In genomic region chr11:94740083-94740974, GRCh38 we compare ENCODE assay signal across 8 cellular contexts. TPM values are rescaled to one million over a fixed set of nuclear protein-coding genes. Genes with fewer than 3 reads are reported as not detected.
DNase-seq lines count a peak whose midpoint lies in the region; ATAC-seq and TF ChIP-seq lines count a peak whose summit lies in the region.

No MANE protein-coding gene starts in this region.

- H3K36me3 ChIP-seq in CD8-positive, alpha-beta memory T cell (ENCODE audit: insufficient read depth, low read length), result no peaks in the 10 kb centered on the region

- H3K4me1 Mint-ChIP-seq in CD8-positive, alpha-beta memory T cell, result peaks cover 13 to 15% (median 15%) of the 10 kb centered on the region in 3 donors
- H3K4me1 Mint-ChIP-seq in HFFc6 (ENCODE audit: low read depth) (peaks cover 27% of the 10 kb centered on the region), T-helper 17 cell (peaks cover 10% of the 10 kb centered on the region)
- peaks cover 5 to 15% (median 14%) of the 10 kb centered on the region in 4 donors for H3K4me1 Mint-ChIP-seq in naive thymus-derived CD8-positive, alpha-beta T cell

- H3K9me3 ChIP-seq in CD8-positive, alpha-beta memory T cell (ENCODE audit: low read length), result no peaks in the 10 kb centered on the region
- H3K9me3 ChIP-seq in T-helper 17 cell (ENCODE audit: control insufficient read depth, low read length, poor library complexity, severe bottlenecking), result no peaks in the 10 kb centered on the region

- H3K27ac Mint-ChIP-seq in CD8-positive, alpha-beta memory T cell, result peak overlapping the region in 1 of 8 donors; percentile 71
- peak overlapping the region; percentile 77 for H3K27ac Mint-ChIP-seq in HFFc6
- no peak overlapping the region for H3K27ac Mint-ChIP-seq in T-helper 17 cell
- peak overlapping the region in 1 of 10 donors; percentile 23 for H3K27ac Mint-ChIP-seq in naive thymus-derived CD8-positive, alpha-beta T cell

- H3K9me3 Mint-ChIP-seq in CD8-positive, alpha-beta memory T cell, result no peaks in the 10 kb centered on the region
- no peaks in the 10 kb centered on the region for H3K9me3 Mint-ChIP-seq in HFFc6
- no peaks in the 10 kb centered on the region for H3K9me3 Mint-ChIP-seq in naive thymus-derived CD8-positive, alpha-beta T cell

- ATAC-seq in T-helper 17 cell, result no peak
- ATAC-seq in naive thymus-derived CD8-positive, alpha-beta T cell, result no peak
- ATAC-seq in GM21526 (IDR thresholded peaks at IDR 0.05; ENCODE audit: low FRiP score, unreplicated experiment), result no peak

- peaks cover 8% of the 10 kb centered on the region for H3K27me3 ChIP-seq in CD8-positive, alpha-beta memory T cell (ENCODE audit: insufficient read depth, low read length, poor library complexity, severe bottlenecking)

- peak overlapping the region in 6 of 7 donors; percentile 2 to 74 (median 32) for H3K4me3 Mint-ChIP-seq in CD8-positive, alpha-beta memory T cell
- H3K4me3 Mint-ChIP-seq in HFFc6, result peak overlapping the region; percentile 91
- H3K4me3 Mint-ChIP-seq in T-helper 17 cell, result peak overlapping the region; percentile 77
- peak overlapping the region; percentile 49 to 76 (median 61) for H3K4me3 Mint-ChIP-seq in naive thymus-derived CD8-positive, alpha-beta T cell

- peaks cover 21 to 38% of the 10 kb centered on the region in 2 donors for H3K27me3 Mint-ChIP-seq in CD8-positive, alpha-beta memory T cell
- no peaks in the 10 kb centered on the region; the same call in 1 of the 2 replicates for H3K27me3 Mint-ChIP-seq in HFFc6 (ENCODE audit: insufficient read depth)
- peaks cover 49% of the 10 kb centered on the region for H3K27me3 Mint-ChIP-seq in T-helper 17 cell
- H3K27me3 Mint-ChIP-seq in naive thymus-derived CD8-positive, alpha-beta T cell, result peaks cover 16 to 37% (median 29%) of the 10 kb centered on the region in 5 donors

- POLR2A ChIA-PET in CD8-positive, alpha-beta memory T cell (lab: Charles Lee), result no interaction called here
- POLR2A ChIA-PET in naive thymus-derived CD8-positive, alpha-beta T cell (lab: Charles Lee), result no interaction called here

- DNase-seq in CD8-positive, alpha-beta memory T cell, result no peak
- DNase-seq in HFFc6, result no peak
- no peak for DNase-seq in T-helper 17 cell
- peak; percentile 38 for DNase-seq in fibroblast of gingiva (ENCODE audit: low read depth)
- DNase-seq in naive thymus-derived CD8-positive, alpha-beta T cell, result no peak
- DNase-seq in NOMO-1 treated with dmso at 0.1 percent for 144 hours (lab: John Stamatoyannopoulos, UW; ENCODE audit: unreplicated experiment), result no peak
- DNase-seq in HCEC 1CT, result no peak

- H3K4me1 ChIP-seq in CD8-positive, alpha-beta memory T cell (ENCODE audit: insufficient read depth, low read length), result no peaks in the 10 kb centered on the region

- CTCF ChIA-PET in CD8-positive, alpha-beta memory T cell (lab: Charles Lee), result interaction anchor here (1.0 kb wide), 1 partner anchor 1724 kb away, joined by 3 read pairs; no protein-coding TSS in a partner anchor

- no peak overlapping the region for H3K4me3 ChIP-seq in CD8-positive, alpha-beta memory T cell (ENCODE audit: low read length)

- no peaks in the 10 kb centered on the region for H3K36me3 Mint-ChIP-seq in CD8-positive, alpha-beta memory T cell
- H3K36me3 Mint-ChIP-seq in HFFc6 (ENCODE audit: low read depth) (no peaks in the 10 kb centered on the region), T-helper 17 cell (ENCODE audit: low read depth) (peaks cover 2% of the 10 kb centered on the region)
- H3K36me3 Mint-ChIP-seq in naive thymus-derived CD8-positive, alpha-beta T cell, result no peaks in the 10 kb centered on the region

- no peak overlapping the region for H3K27ac ChIP-seq in CD8-positive, alpha-beta memory T cell (ENCODE audit: low read depth, low read length)

- TF ChIP-seq CTCF in HFFc6 (IDR thresholded peaks at IDR 0.05), result no peak

RNA-seq across cellular contexts. Expression of gene AMOTL1, which starts 27.8 kb away (rescaled TPM):
- total RNA-seq in CD8-positive, alpha-beta memory T cell, result under 1 TPM; 0.50 to 0.78 TPM
- polyA plus RNA-seq in CD8-positive, alpha-beta memory T cell, result 0.12 TPM
- 10 to 100 TPM; 43.1 to 65.9 (median 48.4) TPM for total RNA-seq in HFFc6 (2021; fragmentation: NEBNext Ultra II Directional; extraction: Animal tissue kit (Norgen Biotek cat#: 25700))
- total RNA-seq in T-helper 17 cell, result 1 to 10 TPM in 1 of 2 donors, under 1 TPM in 1; 0.25 to 2.0 TPM
- total RNA-seq in naive thymus-derived CD8-positive, alpha-beta T cell, result under 1 TPM; 0.03 to 0.08 TPM
- under 1 TPM in 2 of 3 donors, not detected in 1; 0.07 to 0.10 TPM for polyA plus RNA-seq in naive thymus-derived CD8-positive, alpha-beta T cell

Comparison
In these comparisons a context has a peak if more than half of its experiments do, and no peak if none do; other contexts are left out.
1. H3K4me3 Mint-ChIP-seq: peak in every context shown above with its lines; median percentile 91 in HFFc6; 77 in T-helper 17 cell; 61 in naive thymus-derived CD8-positive, alpha-beta T cell; 32 in CD8-positive, alpha-beta memory T cell.
2. RNA of gene AMOTL1, which starts 27.8 kb away (total RNA-seq): 43.1 to 65.9 TPM in HFFc6; 0.25 to 2.0 TPM in T-helper 17 cell, 0.50 to 0.78 TPM in CD8-positive, alpha-beta memory T cell and 0.03 to 0.08 TPM in naive thymus-derived CD8-positive, alpha-beta T cell; every median in the first group is over 10 times any median in the second.